8 cellular contexts compared by ENCODE assay signal in the genomic region with DNA sequence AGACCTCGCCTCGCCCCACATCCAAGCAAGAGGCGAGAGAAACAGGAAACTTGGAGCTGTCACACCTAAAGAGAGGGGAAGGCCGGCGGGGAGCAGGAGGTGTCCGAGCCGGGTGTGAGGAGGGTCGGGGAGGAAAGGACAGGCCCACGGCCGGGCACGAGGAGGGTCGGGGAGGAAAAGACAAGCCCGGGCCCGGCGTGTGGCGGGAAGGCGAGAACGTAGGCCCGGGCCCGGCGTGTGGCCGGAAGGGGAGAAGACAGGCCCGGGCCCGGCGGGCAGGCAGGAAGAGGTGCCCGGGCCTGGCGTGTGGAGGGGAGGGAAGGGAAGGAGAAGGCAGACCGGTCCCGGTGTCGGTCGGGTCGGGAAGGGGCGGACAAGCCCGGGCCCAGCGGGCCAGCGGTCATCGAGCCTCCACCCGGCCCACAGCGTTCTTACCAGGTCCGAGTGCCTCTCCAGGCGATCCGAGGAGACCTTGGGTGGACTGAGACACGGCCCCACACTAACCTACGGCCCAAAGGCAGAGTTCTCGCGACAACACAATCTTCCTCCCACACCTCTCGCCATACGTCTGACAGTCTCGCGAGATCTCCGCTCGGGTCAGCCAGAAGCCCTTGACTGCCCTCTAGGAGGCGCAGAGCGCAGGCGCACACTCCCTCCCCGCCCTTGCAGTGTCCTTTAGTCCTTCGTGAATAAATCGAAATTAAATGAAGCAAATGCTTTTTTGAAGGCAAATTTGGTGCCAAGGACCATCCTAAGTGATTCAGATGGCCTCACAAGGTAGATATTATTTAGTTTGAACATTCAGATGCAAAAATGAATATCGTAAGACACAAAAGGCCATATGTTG. TPM values are rescaled to one million over a fixed set of nuclear protein-coding genes. Genes with fewer than 3 reads are reported as not detected.
DNase-seq lines count a peak whose midpoint lies in the region; ATAC-seq and TF ChIP-seq lines count a peak whose summit lies in the region.

TSS of gene NCOA4 (minus strand) at position 533 of the 847 bp plus-strand sequence. CDS start 13,943 bp downstream, outside the sequence.

- peak within 1 kb of the TSS; percentile 97 for H3K27ac Mint-ChIP-seq in activated naive CD8-positive, alpha-beta T cell treated with anti-CD3 and anti-CD28 coated beads, Interleukin-2, amount 50 U/mL, for 24 hours
- H3K27ac Mint-ChIP-seq in type B pancreatic cell = peak within 1 kb of the TSS; percentile 96

- ATAC-seq in HG02759 (IDR thresholded peaks at IDR 0.05; ENCODE audit: unreplicated experiment) = peak; percentile 97
- peak; percentile 99 for ATAC-seq in activated naive CD8-positive, alpha-beta T cell treated with anti-CD3 and anti-CD28 coated beads, Interleukin-2, amount 50 U/mL, for 24 hours

- TF ChIP-seq CTCF in GM12873 (IDR thresholded peaks at IDR 0.05; ENCODE audit: insufficient read depth, low read depth, low read length, missing control alignments) = peak; percentile 91
- TF ChIP-seq CTCF in type B pancreatic cell (conservative IDR thresholded peaks at IDR 0.05) = peak; percentile 77

- H3K4me1 Mint-ChIP-seq in activated naive CD8-positive, alpha-beta T cell treated with anti-CD3 and anti-CD28 coated beads, Interleukin-2, amount 50 U/mL, for 24 hours = peaks cover 54% of the 10 kb centered on the region
- H3K4me1 Mint-ChIP-seq in type B pancreatic cell (ENCODE audit: unreplicated experiment) = peaks cover 36% of the 10 kb centered on the region

- no peaks in the 10 kb centered on the region for H3K9me3 Mint-ChIP-seq in activated naive CD8-positive, alpha-beta T cell treated with anti-CD3 and anti-CD28 coated beads, Interleukin-2, amount 50 U/mL, for 24 hours
- H3K9me3 Mint-ChIP-seq in type B pancreatic cell = peaks cover 3% of the 10 kb centered on the region

- DNase-seq in NCI-H128 (lab: John Stamatoyannopoulos, UW; ENCODE audit: unreplicated experiment) = peak; percentile 86
- peak; percentile 70 to 93 for DNase-seq in SW 1271 (lab: John Stamatoyannopoulos, UW)
- peak; percentile 95 for DNase-seq in activated naive CD8-positive, alpha-beta T cell treated with anti-CD3 and anti-CD28 coated beads, Interleukin-2, amount 50 U/mL, for 24 hours
- peak; percentile 99 for DNase-seq in cardiac septum (ENCODE audit: low spot score)
- DNase-seq in pons (ENCODE audit: low spot score) = peak; percentile 97
- DNase-seq in type B pancreatic cell (ENCODE audit: extremely low spot score, unreplicated experiment) = peak; percentile 96

- H3K27me3 Mint-ChIP-seq in activated naive CD8-positive, alpha-beta T cell treated with anti-CD3 and anti-CD28 coated beads, Interleukin-2, amount 50 U/mL, for 24 hours = peaks cover 3% of the 10 kb centered on the region
- H3K27me3 Mint-ChIP-seq in type B pancreatic cell = no peaks in the 10 kb centered on the region

- peak within 1 kb of the TSS; percentile 97 for H3K4me3 Mint-ChIP-seq in activated naive CD8-positive, alpha-beta T cell treated with anti-CD3 and anti-CD28 coated beads, Interleukin-2, amount 50 U/mL, for 24 hours
- peak within 1 kb of the TSS; percentile 93 for H3K4me3 Mint-ChIP-seq in type B pancreatic cell

- peaks cover 14% of the 10 kb centered on the region for H3K36me3 Mint-ChIP-seq in activated naive CD8-positive, alpha-beta T cell treated with anti-CD3 and anti-CD28 coated beads, Interleukin-2, amount 50 U/mL, for 24 hours (ENCODE audit: low read depth)
- H3K36me3 Mint-ChIP-seq in type B pancreatic cell = peaks cover 8% of the 10 kb centered on the region

- intact Hi-C loops in cardiac septum (cut with DNase I) = loop anchor here (2.0 kb wide), 1 partner anchor 58 kb away; the partner anchor contains the start of gene TIMM23

RNA-seq across cellular contexts. Expression of gene NCOA4, which starts in this region (rescaled TPM):
- total RNA-seq in cardiac septum (195 TPM), type B pancreatic cell (ENCODE audit: low replicate concordance) (105 and 135 TPM in 2 replicates)

Comparison
In these comparisons a context has a peak if more than half of its experiments do, and no peak if none do; other contexts are left out.
1. Peak in every context shown above with its lines: DNase-seq and ATAC-seq.